ENCODE assay signal across 8 cellular contexts in genomic region chr18:9474983-9475642, GRCh38. TPM values are rescaled to one million over a fixed set of nuclear protein-coding genes. Genes with fewer than 3 reads are reported as not detected.
DNase-seq lines count a peak whose midpoint lies in the region; ATAC-seq and TF ChIP-seq lines count a peak whose summit lies in the region.

Gene RALBP1, plus strand, starts transcription at chr18:9475513. Its CDS starts 37,533 bp downstream, at chr18:9513046.

- peaks cover 16% of the 10 kb centered on the region for H3K27me3 Mint-ChIP-seq in activated T-cell treated with anti-CD3 and anti-CD28 coated beads, Interleukin-2, amount 50 U/mL, for 24 hours

- H3K9me3 Mint-ChIP-seq in activated T-cell treated with anti-CD3 and anti-CD28 coated beads, Interleukin-2, amount 50 U/mL, for 24 hours = no peaks in the 10 kb centered on the region

- TF ChIP-seq CTCF in epithelial cell of proximal tubule (conservative IDR thresholded peaks at IDR 0.05; ENCODE audit: low read depth, low read length) = peak; percentile 30

- H3K4me1 Mint-ChIP-seq in activated T-cell treated with anti-CD3 and anti-CD28 coated beads, Interleukin-2, amount 50 U/mL, for 24 hours (ENCODE audit: low read depth) = peaks cover 35% of the 10 kb centered on the region

- peak within 1 kb of the TSS; percentile 89 for H3K4me3 Mint-ChIP-seq in activated T-cell treated with anti-CD3 and anti-CD28 coated beads, Interleukin-2, amount 50 U/mL, for 24 hours

- peak within 1 kb of the TSS; percentile 91 for H3K4me3 ChIP-seq in Jurkat, Clone E6-1 (ENCODE audit: low read length)
- peak within 1 kb of the TSS; percentile 98 for H3K4me3 ChIP-seq in epithelial cell of proximal tubule (ENCODE audit: low read depth, low read length)

- H3K27ac Mint-ChIP-seq in activated T-cell treated with anti-CD3 and anti-CD28 coated beads, Interleukin-2, amount 50 U/mL, for 24 hours = peak within 1 kb of the TSS; percentile 95

- ATAC-seq in GM21619 (IDR thresholded peaks at IDR 0.05; ENCODE audit: unreplicated experiment) = peak; percentile 89

- DNase-seq in DMS153 treated with DMSO at 0.1 percent for 48 hours (lab: John Stamatoyannopoulos, UW; ENCODE audit: unreplicated experiment) = peak; percentile 84
- peak; percentile 96 for DNase-seq in Jurkat, Clone E6-1 (ENCODE audit: low read depth, low spot score)
- peak; percentile 98 for DNase-seq in activated T-cell treated with anti-CD3 and anti-CD28 coated beads, Interleukin-2, amount 50 U/mL, for 24 hours
- peak; percentile 83 for DNase-seq in epithelial cell of proximal tubule (ENCODE audit: low read depth)
- peak; percentile 100 for DNase-seq in mucosa of gallbladder (ENCODE audit: low spot score)
- peak; percentile 92 to 97 for DNase-seq in stimulated activated CD8-positive, alpha-beta memory T cell treated with anti-CD3 and anti-CD28 coated beads, Interleukin-4, amount 100 ng/mL, for 4 hours (ENCODE audit: low read depth in 2 of 2, low spot score in 1 of 2)

- H3K36me3 Mint-ChIP-seq in activated T-cell treated with anti-CD3 and anti-CD28 coated beads, Interleukin-2, amount 50 U/mL, for 24 hours (ENCODE audit: low read depth) = peaks cover 37% of the 10 kb centered on the region

TF ChIP-seq in PFSK-1, 5 proteins besides CTCF, POLR2A, EP300 and RAD21:
- peak; percentile 97 for TF ChIP-seq POLR2AphosphoS5 (IDR thresholded peaks at IDR 0.05; ENCODE audit: low read depth, low read length)
- TF ChIP-seq TAF1 (IDR thresholded peaks at IDR 0.05; ENCODE audit: borderline replicate concordance, insufficient read depth, low read length) = no peak; the same call in 1 of the 2 replicates
- TF ChIP-seq FOXP2 (optimal IDR thresholded peaks at IDR 0.05; ENCODE audit: borderline replicate concordance, extremely low read depth, extremely low read length, insufficient read depth) = peak; percentile 74
- peak in 1 of 2 experiments; percentile 49; a peak in 1 of 4 replicates for TF ChIP-seq REST (IDR thresholded peaks at IDR 0.05; ENCODE audit: insufficient read depth in 1 of 2, low read depth in 2 of 2, low read length in 2 of 2)

RNA-seq across cellular contexts. Expression of gene RALBP1, which starts in this region (rescaled TPM):
- 66.6 TPM for polyA plus RNA-seq in Jurkat, Clone E6-1 (2012; ENCODE audit: insufficient read depth, insufficient read length)
- polyA plus RNA-seq in PFSK-1 (2012; ENCODE audit: insufficient read length, low read depth) = 44.1 TPM
- total RNA-seq in epithelial cell of proximal tubule = 57.5 and 73.9 TPM in 2 replicates
- 53.1 TPM for total RNA-seq in mucosa of gallbladder

Comparison
In these comparisons a context has a peak if more than half of its experiments do, and no peak if none do; other contexts are left out.
1. Peak in every context shown above with its lines: DNase-seq, ATAC-seq and H3K4me3 ChIP-seq.